Comparison of ENCODE assay signal across 21 cellular contexts in genomic region chr9:127791085-127791484, GRCh38. TPM values are rescaled to one million over a fixed set of nuclear protein-coding genes. Genes with fewer than 3 reads are reported as not detected.
"Had no signal": no experiment of that assay in that cellular context is flagged by ENCODE, and none has a peak within 500 bp of the region (broad histone marks: within the 10 kb centered on the region; RNA-seq: fewer than 3 reads in every experiment).

No MANE protein-coding gene starts in this region.

- H3K27me3 ChIP-seq: suprapubic skin had no signal

- H3K27ac ChIP-seq: suprapubic skin had no signal

- DNase-seq: activated CD4-positive, alpha-beta T cell treated with anti-CD3 and anti-CD28 coated beads, Interleukin-2, amount 50 U/mL, for 4 hours; activated CD4-positive, CD25-positive, alpha-beta regulatory T cell treated with anti-CD3 and anti-CD28 coated beads, Interleukin-2, amount 50 U/mL, for 72 hours; activated effector memory CD4-positive, alpha-beta T cell treated with anti-CD3 and anti-CD28 coated beads, Interleukin-2, amount 50 U/mL, for 16 hours; activated T-cell treated with anti-CD3 and anti-CD28 coated beads, Interleukin-2, amount 50 U/mL, for 48 hours; cortex of kidney; effector CD4-positive, alpha-beta T cell; foreskin melanocyte; left colon; nephron progenitor cell; stimulated activated CD4-positive, alpha-beta T cell treated with anti-CD3 and anti-CD28 coated beads, Interleukin-2, amount 100 ng/mL, for 48 hours; stimulated activated naive CD8-positive, alpha-beta T cell treated with anti-CD3 and anti-CD28 coated beads, Interleukin-15, Interleukin-2, amounts not matched to agents 100 U/mL and 50 U/mL, for 24 hours; T-cell; T1000; trophoblast cell had no signal

- H3K27ac Mint-ChIP-seq: activated naive CD4-positive, alpha-beta T cell treated with anti-CD3 and anti-CD28 coated beads, Interleukin-2, amount 50 U/mL, for 24 hours; mesothelial cell of epicardium had no signal

- H3K4me3 Mint-ChIP-seq: activated naive CD4-positive, alpha-beta T cell treated with anti-CD3 and anti-CD28 coated beads, Interleukin-2, amount 50 U/mL, for 24 hours; central memory CD8-positive, alpha-beta T cell; mesothelial cell of epicardium; nephron progenitor cell had no signal

- H3K9me3 Mint-ChIP-seq: activated naive CD4-positive, alpha-beta T cell treated with anti-CD3 and anti-CD28 coated beads, Interleukin-2, amount 50 U/mL, for 24 hours; brain; central memory CD8-positive, alpha-beta T cell; mesothelial cell of epicardium; nephron progenitor cell; T-cell had no signal

- H3K4me3 ChIP-seq: lung, suprapubic skin had no signal

- H3K9me3 ChIP-seq: suprapubic skin had no signal

- ATAC-seq: left colon; stimulated activated naive CD8-positive, alpha-beta T cell treated with anti-CD3 and anti-CD28 coated beads, Interleukin-15, Interleukin-2, amounts not matched to agents 100 U/mL and 50 U/mL, for 24 hours; T-cell had no signal

- H3K27me3 Mint-ChIP-seq: activated naive CD4-positive, alpha-beta T cell treated with anti-CD3 and anti-CD28 coated beads, Interleukin-2, amount 50 U/mL, for 24 hours; central memory CD8-positive, alpha-beta T cell; T-cell had no signal

RNA-seq across cellular contexts. Expression of gene SH2D3C, which starts 12.6 kb away (rescaled TPM):
- total RNA-seq: fibroblast of lung had no signal
